ENCODE assay signal across 21 cellular contexts in genomic region chr5:39080168-39080567, GRCh38.
"Had no signal": no experiment of that assay in that cellular context is flagged by ENCODE, and none has a peak within 500 bp of the region (broad histone marks: within the 10 kb centered on the region; RNA-seq: fewer than 3 reads in every experiment).

No MANE protein-coding gene starts in this region.

- H3K27ac ChIP-seq: breast epithelium, esophagus muscularis mucosa, heart right ventricle, pancreas, right lobe of liver, WERI-Rb-1 had no signal

- H3K9me3 ChIP-seq: breast epithelium, esophagus muscularis mucosa, heart right ventricle, mucosa of descending colon, pancreas, right lobe of liver had no signal

- H3K27ac Mint-ChIP-seq: activated naive CD4-positive, alpha-beta T cell treated with anti-CD3 and anti-CD28 coated beads, Interleukin-2, amount 50 U/mL, for 24 hours; memory B cell; naive B cell; stimulated activated naive CD8-positive, alpha-beta T cell treated with anti-CD3 and anti-CD28 coated beads, Interleukin-15, amount 100 ng/mL, for 72 hours; type B pancreatic cell had no signal

- H3K36me3 Mint-ChIP-seq: activated naive CD4-positive, alpha-beta T cell treated with anti-CD3 and anti-CD28 coated beads, Interleukin-2, amount 50 U/mL, for 24 hours; memory B cell; naive B cell; type B pancreatic cell had no signal

- DNase-seq: activated CD4-positive, alpha-beta T cell treated with anti-CD3 and anti-CD28 coated beads for 1 hour; activated CD8-positive, alpha-beta memory T cell treated with anti-CD3 and anti-CD28 coated beads for 24 hours; activated CD8-positive, alpha-beta memory T cell treated with anti-CD3 and anti-CD28 coated beads, Interleukin-2, amount 50 U/mL, for 48 hours; cerebellar nuclear complex; effector CD8-positive, alpha-beta T cell; left ventricle myocardium superior; stimulated activated CD4-positive, alpha-beta T cell treated with anti-CD3 and anti-CD28 coated beads, Interleukin-4, amount 100 ng/mL, for 1 hour had no signal

- H3K4me3 Mint-ChIP-seq: activated naive CD4-positive, alpha-beta T cell treated with anti-CD3 and anti-CD28 coated beads, Interleukin-2, amount 50 U/mL, for 24 hours; memory B cell; naive B cell; stimulated activated naive CD8-positive, alpha-beta T cell treated with anti-CD3 and anti-CD28 coated beads, Interleukin-15, amount 100 ng/mL, for 72 hours; type B pancreatic cell had no signal

- FAIRE-seq: astrocyte, small intestine had no signal

- H3K36me3 ChIP-seq: breast epithelium, esophagus muscularis mucosa, heart right ventricle, pancreas, right lobe of liver, WERI-Rb-1 had no signal

- H3K4me3 ChIP-seq: breast epithelium, esophagus muscularis mucosa, heart right ventricle, mucosa of descending colon, pancreas, right lobe of liver had no signal

- H3K27me3 ChIP-seq: breast epithelium, esophagus muscularis mucosa, heart right ventricle, pancreas, right lobe of liver had no signal

- H3K4me1 ChIP-seq: breast epithelium had no signal

- H3K27me3 Mint-ChIP-seq: naive B cell had no signal

- H3K9me3 Mint-ChIP-seq: activated naive CD4-positive, alpha-beta T cell treated with anti-CD3 and anti-CD28 coated beads, Interleukin-2, amount 50 U/mL, for 24 hours; type B pancreatic cell had no signal
